1 cellular context compared by ENCODE assay signal in the genomic region with DNA sequence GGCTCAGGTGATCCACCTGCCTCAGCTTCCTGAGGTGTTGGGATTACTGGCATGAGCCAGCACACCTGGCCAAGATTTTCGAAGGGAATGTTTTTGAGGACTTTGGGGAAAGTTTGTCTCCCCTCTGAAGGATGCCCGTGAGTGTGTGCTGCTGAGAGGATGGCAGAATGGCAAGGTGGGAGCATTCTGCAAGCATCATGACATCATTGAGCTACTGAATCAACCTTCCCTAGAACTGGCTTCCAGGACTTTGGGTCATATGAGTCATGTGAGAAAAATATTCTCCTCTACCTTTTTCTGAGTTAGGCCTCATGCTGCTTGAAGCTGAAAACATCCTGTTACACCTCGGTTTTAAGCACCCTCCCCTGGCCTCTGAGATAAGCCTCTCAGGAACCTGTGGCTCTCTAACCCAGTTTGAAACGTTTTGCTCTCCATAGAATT.
TF ChIP-seq lines count a peak whose summit lies in the region.

No MANE protein-coding gene starts in this region.

TF ChIP-seq in GM23338, 12 proteins besides CTCF, POLR2A, EP300 and RAD21 (continued from another document):
- TF ChIP-seq, protein P1, sequence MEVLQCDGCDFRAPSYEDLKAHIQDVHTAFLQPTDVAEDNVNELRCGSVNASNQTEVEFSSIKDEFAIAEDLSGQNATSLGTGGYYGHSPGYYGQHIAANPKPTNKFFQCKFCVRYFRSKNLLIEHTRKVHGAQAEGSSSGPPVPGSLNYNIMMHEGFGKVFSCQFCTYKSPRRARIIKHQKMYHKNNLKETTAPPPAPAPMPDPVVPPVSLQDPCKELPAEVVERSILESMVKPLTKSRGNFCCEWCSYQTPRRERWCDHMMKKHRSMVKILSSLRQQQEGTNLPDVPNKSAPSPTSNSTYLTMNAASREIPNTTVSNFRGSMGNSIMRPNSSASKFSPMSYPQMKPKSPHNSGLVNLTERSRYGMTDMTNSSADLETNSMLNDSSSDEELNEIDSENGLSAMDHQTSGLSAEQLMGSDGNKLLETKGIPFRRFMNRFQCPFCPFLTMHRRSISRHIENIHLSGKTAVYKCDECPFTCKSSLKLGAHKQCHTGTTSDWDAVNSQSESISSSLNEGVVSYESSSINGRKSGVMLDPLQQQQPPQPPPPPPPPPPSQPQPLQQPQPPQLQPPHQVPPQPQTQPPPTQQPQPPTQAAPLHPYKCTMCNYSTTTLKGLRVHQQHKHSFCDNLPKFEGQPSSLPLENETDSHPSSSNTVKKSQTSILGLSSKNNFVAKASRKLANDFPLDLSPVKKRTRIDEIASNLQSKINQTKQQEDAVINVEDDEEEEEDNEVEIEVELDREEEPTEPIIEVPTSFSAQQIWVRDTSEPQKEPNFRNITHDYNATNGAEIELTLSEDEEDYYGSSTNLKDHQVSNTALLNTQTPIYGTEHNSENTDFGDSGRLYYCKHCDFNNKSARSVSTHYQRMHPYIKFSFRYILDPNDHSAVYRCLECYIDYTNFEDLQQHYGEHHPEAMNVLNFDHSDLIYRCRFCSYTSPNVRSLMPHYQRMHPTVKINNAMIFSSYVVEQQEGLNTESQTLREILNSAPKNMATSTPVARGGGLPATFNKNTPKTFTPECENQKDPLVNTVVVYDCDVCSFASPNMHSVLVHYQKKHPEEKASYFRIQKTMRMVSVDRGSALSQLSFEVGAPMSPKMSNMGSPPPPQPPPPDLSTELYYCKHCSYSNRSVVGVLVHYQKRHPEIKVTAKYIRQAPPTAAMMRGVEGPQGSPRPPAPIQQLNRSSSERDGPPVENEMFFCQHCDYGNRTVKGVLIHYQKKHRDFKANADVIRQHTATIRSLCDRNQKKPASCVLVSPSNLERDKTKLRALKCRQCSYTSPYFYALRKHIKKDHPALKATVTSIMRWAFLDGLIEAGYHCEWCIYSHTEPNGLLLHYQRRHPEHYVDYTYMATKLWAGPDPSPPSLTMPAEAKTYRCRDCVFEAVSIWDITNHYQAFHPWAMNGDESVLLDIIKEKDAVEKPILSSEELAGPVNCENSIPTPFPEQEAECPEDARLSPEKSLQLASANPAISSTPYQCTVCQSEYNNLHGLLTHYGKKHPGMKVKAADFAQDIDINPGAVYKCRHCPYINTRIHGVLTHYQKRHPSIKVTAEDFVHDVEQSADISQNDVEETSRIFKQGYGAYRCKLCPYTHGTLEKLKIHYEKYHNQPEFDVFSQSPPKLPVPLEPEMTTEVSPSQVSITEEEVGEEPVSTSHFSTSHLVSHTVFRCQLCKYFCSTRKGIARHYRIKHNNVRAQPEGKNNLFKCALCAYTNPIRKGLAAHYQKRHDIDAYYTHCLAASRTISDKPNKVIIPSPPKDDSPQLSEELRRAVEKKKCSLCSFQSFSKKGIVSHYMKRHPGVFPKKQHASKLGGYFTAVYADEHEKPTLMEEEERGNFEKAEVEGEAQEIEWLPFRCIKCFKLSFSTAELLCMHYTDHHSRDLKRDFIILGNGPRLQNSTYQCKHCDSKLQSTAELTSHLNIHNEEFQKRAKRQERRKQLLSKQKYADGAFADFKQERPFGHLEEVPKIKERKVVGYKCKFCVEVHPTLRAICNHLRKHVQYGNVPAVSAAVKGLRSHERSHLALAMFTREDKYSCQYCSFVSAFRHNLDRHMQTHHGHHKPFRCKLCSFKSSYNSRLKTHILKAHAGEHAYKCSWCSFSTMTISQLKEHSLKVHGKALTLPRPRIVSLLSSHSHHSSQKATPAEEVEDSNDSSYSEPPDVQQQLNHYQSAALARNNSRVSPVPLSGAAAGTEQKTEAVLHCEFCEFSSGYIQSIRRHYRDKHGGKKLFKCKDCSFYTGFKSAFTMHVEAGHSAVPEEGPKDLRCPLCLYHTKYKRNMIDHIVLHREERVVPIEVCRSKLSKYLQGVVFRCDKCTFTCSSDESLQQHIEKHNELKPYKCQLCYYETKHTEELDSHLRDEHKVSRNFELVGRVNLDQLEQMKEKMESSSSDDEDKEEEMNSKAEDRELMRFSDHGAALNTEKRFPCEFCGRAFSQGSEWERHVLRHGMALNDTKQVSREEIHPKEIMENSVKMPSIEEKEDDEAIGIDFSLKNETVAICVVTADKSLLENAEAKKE (CRISPR knock-in tag; IDR thresholded peaks at IDR 0.05): no peak
- no peak for TF ChIP-seq STAT1 (IDR thresholded peaks at IDR 0.05; ENCODE audit: unreplicated experiment)
- TF ChIP-seq EZH2phosphoT487 (IDR thresholded peaks at IDR 0.05; ENCODE audit: unreplicated experiment): no peak
- no peak for TF ChIP-seq EZH2 (IDR thresholded peaks at IDR 0.05; ENCODE audit: low read depth, unreplicated experiment)
- no peak for TF ChIP-seq POLR2AphosphoS5 (IDR thresholded peaks at IDR 0.05; ENCODE audit: low read depth)
- TF ChIP-seq, protein P2, sequence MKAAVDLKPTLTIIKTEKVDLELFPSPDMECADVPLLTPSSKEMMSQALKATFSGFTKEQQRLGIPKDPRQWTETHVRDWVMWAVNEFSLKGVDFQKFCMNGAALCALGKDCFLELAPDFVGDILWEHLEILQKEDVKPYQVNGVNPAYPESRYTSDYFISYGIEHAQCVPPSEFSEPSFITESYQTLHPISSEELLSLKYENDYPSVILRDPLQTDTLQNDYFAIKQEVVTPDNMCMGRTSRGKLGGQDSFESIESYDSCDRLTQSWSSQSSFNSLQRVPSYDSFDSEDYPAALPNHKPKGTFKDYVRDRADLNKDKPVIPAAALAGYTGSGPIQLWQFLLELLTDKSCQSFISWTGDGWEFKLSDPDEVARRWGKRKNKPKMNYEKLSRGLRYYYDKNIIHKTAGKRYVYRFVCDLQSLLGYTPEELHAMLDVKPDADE (IDR thresholded peaks at IDR 0.05): no peak
- TF ChIP-seq NANOG (IDR thresholded peaks at IDR 0.05; ENCODE audit: borderline replicate concordance): no peak
- TF ChIP-seq JUNB (IDR thresholded peaks at IDR 0.05; ENCODE audit: unreplicated experiment): no peak
- TF ChIP-seq, protein P3, sequence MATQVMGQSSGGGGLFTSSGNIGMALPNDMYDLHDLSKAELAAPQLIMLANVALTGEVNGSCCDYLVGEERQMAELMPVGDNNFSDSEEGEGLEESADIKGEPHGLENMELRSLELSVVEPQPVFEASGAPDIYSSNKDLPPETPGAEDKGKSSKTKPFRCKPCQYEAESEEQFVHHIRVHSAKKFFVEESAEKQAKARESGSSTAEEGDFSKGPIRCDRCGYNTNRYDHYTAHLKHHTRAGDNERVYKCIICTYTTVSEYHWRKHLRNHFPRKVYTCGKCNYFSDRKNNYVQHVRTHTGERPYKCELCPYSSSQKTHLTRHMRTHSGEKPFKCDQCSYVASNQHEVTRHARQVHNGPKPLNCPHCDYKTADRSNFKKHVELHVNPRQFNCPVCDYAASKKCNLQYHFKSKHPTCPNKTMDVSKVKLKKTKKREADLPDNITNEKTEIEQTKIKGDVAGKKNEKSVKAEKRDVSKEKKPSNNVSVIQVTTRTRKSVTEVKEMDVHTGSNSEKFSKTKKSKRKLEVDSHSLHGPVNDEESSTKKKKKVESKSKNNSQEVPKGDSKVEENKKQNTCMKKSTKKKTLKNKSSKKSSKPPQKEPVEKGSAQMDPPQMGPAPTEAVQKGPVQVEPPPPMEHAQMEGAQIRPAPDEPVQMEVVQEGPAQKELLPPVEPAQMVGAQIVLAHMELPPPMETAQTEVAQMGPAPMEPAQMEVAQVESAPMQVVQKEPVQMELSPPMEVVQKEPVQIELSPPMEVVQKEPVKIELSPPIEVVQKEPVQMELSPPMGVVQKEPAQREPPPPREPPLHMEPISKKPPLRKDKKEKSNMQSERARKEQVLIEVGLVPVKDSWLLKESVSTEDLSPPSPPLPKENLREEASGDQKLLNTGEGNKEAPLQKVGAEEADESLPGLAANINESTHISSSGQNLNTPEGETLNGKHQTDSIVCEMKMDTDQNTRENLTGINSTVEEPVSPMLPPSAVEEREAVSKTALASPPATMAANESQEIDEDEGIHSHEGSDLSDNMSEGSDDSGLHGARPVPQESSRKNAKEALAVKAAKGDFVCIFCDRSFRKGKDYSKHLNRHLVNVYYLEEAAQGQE (IDR thresholded peaks at IDR 0.05; ENCODE audit: unreplicated experiment): no peak
- TF ChIP-seq ZNF114 (CRISPR knock-in tag; IDR thresholded peaks at IDR 0.05): no peak
- TF ChIP-seq ZNF331 (CRISPR knock-in tag; IDR thresholded peaks at IDR 0.05; ENCODE audit: low read depth): no peak
